In the genomic region with DNA sequence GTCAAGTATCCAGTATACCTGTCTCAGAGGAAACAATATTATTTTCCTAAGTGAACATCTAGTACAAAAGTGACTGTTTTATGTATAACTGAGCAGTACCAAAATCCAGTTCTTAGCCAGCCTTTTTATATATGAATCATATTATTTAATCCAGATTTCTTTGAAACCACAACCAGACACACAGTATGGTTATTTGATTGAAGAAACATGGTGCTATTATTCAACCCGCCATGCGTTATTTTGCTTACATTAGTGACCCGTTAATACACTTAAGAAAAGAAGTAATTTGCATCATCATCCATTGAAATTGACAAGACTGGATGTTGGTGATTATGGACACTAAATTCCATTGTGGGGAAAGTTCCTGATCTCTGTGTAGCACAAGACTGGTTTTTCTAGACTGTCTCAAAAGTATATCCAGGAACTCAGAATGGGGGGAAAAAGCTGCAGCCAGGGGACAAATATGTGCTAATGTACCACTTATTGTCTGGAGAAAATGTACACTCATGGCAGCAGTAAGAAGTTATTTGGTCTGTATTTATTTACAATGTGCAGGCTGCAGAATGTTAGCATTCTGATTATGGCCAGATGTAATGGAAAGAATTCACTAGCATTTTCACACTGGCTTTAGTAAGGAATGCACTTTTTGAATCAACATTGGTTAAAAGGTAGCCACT, we compare ENCODE assay signal across 23 cellular contexts.
DNase-seq lines count a peak whose midpoint lies in the region; ATAC-seq, FAIRE-seq and TF ChIP-seq lines count a peak whose summit lies in the region.
"Had no signal": no experiment of that assay in that cellular context is flagged by ENCODE, and none has a peak within 500 bp of the region (broad histone marks: within the 10 kb centered on the region; RNA-seq: fewer than 3 reads in every experiment).

No MANE protein-coding gene starts in this region.

- TF ChIP-seq POLR2A in A549 (IDR thresholded peaks at IDR 0.05; ENCODE audit: low read length), result no peak

- H3K4me3 ChIP-seq in A549 (no peak overlapping the region), RWPE2 (ENCODE audit: severe bottlenecking) (no peak overlapping the region), mesodermal cell (ENCODE audit: extremely low read depth, insufficient read depth, low read length, poor library complexity, severe bottlenecking) (no peak overlapping the region), upper lobe of right lung (no peak overlapping the region)
- H3K4me3 ChIP-seq: BLaER1, dorsolateral prefrontal cortex, lung, spleen had no signal

- peak overlapping the region; percentile 13 for H3K4me2 ChIP-seq in A549
- H3K4me2 ChIP-seq: BLaER1 had no signal

- H3K4me1 ChIP-seq in A549, result peaks cover 31% of the 10 kb centered on the region
- peaks cover 24% of the 10 kb centered on the region for H3K4me1 ChIP-seq in RWPE2 (ENCODE audit: insufficient read depth, poor library complexity, severe bottlenecking)
- H3K4me1 ChIP-seq in mesodermal cell (ENCODE audit: control insufficient read depth, insufficient read depth, low read length, poor library complexity, severe bottlenecking), result peaks cover 18% of the 10 kb centered on the region
- peaks cover 6% of the 10 kb centered on the region for H3K4me1 ChIP-seq in upper lobe of right lung
- H3K4me1 ChIP-seq: BLaER1, spleen had no signal

- WGBS in A549 (ENCODE audit: missing lambda C conversion rate), result 85% methylated on average over 3 of the region's 3 CpGs
- no CpG with 5 or more reads among the region's 3 CpGs for WGBS in mesodermal cell (ENCODE audit: insufficient coverage in 2 of 2), 2 experiments

- H3K9me3 ChIP-seq in A549 (no peaks in the 10 kb centered on the region), RWPE2 (ENCODE audit: severe bottlenecking) (no peaks in the 10 kb centered on the region), mesodermal cell (ENCODE audit: control insufficient read depth, low read length) (no peaks in the 10 kb centered on the region), upper lobe of right lung (no peaks in the 10 kb centered on the region)
- H3K9me3 ChIP-seq: BLaER1, spleen had no signal

- POLR2A ChIA-PET in A549 (lab: Yijun Ruan, JAX), result interaction anchor here (2.2 kb wide), 1 partner anchor 227 kb away, joined by 9 read pairs; a partner anchor contains a TSS

- no peak for DNase-seq in A549 (ENCODE audit: low read depth in 1 of 2, low spot score in 1 of 2)
- no peak for DNase-seq in RWPE2 (ENCODE audit: low spot score)
- peak; percentile 12 for DNase-seq in dermis blood vessel endothelial cell
- DNase-seq in upper lobe of right lung, result no peak
- DNase-seq: activated CD4-positive, alpha-beta T cell treated with anti-CD3 and anti-CD28 coated beads for 36 hours; dorsolateral prefrontal cortex; erythroblast; Karpas-422; naive thymus-derived CD8-positive, alpha-beta T cell; NCI-H1092 treated with DMSO at 0.1 percent for 48 hours; NCI-H510A; NK-92 treated with Interleukin-12 subunit alpha and Interleukin-12 subunit beta, amount 100 ng/mL, for 24 hours; RPMI8226; spleen; SW 1271 had no signal

- intact Hi-C loops in upper lobe of right lung (cut with DNase I), result no loop called here

- H3K36me3 ChIP-seq in RWPE2 (ENCODE audit: low read depth) (no peaks in the 10 kb centered on the region), mesodermal cell (ENCODE audit: control insufficient read depth, insufficient read depth, low read length) (no peaks in the 10 kb centered on the region), upper lobe of right lung (no peaks in the 10 kb centered on the region)
- H3K36me3 ChIP-seq: BLaER1, spleen had no signal

- no peak for TF ChIP-seq CTCF in A549 (IDR thresholded peaks at IDR 0.05)
- TF ChIP-seq CTCF in RWPE2 (IDR thresholded peaks at IDR 0.05; ENCODE audit: poor library complexity, severe bottlenecking), result no peak
- TF ChIP-seq CTCF in upper lobe of right lung (IDR thresholded peaks at IDR 0.05), result no peak

- H3K27me3 ChIP-seq in RWPE2 (ENCODE audit: insufficient read depth, poor library complexity, severe bottlenecking), result no peaks in the 10 kb centered on the region
- no peaks in the 10 kb centered on the region for H3K27me3 ChIP-seq in upper lobe of right lung
- H3K27me3 ChIP-seq: BLaER1, dorsolateral prefrontal cortex, spleen had no signal

- no peak for FAIRE-seq in A549 (lab: Jason Lieb, UNC)
- FAIRE-seq: urothelium cell line had no signal

- CTCF ChIA-PET in A549 (lab: Yijun Ruan, JAX), result no interaction called here

- no peak for TF ChIP-seq RAD21 in A549 (conservative IDR thresholded peaks at IDR 0.05 in 1 of 2, IDR thresholded peaks at IDR 0.05 in 1 of 2)

- ATAC-seq in A549 (no peak), RWPE2 (ENCODE audit: low read depth) (no peak), upper lobe of right lung (no peak), HG02973 (IDR thresholded peaks at IDR 0.05; ENCODE audit: unreplicated experiment) (no peak), HG03196 (IDR thresholded peaks at IDR 0.05; ENCODE audit: unreplicated experiment) (no peak), HG03280 (IDR thresholded peaks at IDR 0.05; ENCODE audit: unreplicated experiment) (no peak)
- ATAC-seq: activated CD4-positive, alpha-beta T cell treated with anti-CD3 and anti-CD28 coated beads for 36 hours; HCT116; naive thymus-derived CD8-positive, alpha-beta T cell had no signal

- H3K27ac ChIP-seq in A549 (peak overlapping the region; percentile 6 to 21; a peak in 2 of 6 replicates), RWPE2 (ENCODE audit: poor library complexity, severe bottlenecking) (peak overlapping the region; percentile 77), mesodermal cell (ENCODE audit: low read depth, low read length, severe bottlenecking) (peak overlapping the region; percentile 16), upper lobe of right lung (no peak overlapping the region)
- H3K27ac ChIP-seq: BLaER1, spleen had no signal

- TF ChIP-seq EP300 in A549 (IDR thresholded peaks at IDR 0.05), result no peak

TF ChIP-seq in A549, 52 proteins besides CTCF, POLR2A, EP300 and RAD21:
- no peak for TF ChIP-seq NR3C1 (IDR thresholded peaks at IDR 0.05)
- TF ChIP-seq PHF8 (IDR thresholded peaks at IDR 0.05; ENCODE audit: borderline replicate concordance, low read depth), result no peak
- TF ChIP-seq, protein P1, sequence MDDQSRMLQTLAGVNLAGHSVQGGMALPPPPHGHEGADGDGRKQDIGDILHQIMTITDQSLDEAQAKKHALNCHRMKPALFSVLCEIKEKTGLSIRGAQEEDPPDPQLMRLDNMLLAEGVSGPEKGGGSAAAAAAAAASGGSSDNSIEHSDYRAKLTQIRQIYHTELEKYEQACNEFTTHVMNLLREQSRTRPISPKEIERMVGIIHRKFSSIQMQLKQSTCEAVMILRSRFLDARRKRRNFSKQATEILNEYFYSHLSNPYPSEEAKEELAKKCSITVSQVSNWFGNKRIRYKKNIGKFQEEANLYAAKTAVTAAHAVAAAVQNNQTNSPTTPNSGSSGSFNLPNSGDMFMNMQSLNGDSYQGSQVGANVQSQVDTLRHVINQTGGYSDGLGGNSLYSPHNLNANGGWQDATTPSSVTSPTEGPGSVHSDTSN (IDR thresholded peaks at IDR 0.05), result no peak
- TF ChIP-seq JUN (IDR thresholded peaks at IDR 0.05), result no peak
- TF ChIP-seq ZNF302 (CRISPR knock-in tag; IDR thresholded peaks at IDR 0.05), result no peak
- TF ChIP-seq RNF2 (IDR thresholded peaks at IDR 0.05; ENCODE audit: borderline replicate concordance, low read depth), result no peak
- TF ChIP-seq HOXB5 (CRISPR knock-in tag; IDR thresholded peaks at IDR 0.05), result no peak
- no peak for TF ChIP-seq RCOR1 (IDR thresholded peaks at IDR 0.05; ENCODE audit: low read depth, low read length)
- TF ChIP-seq FOSL2 (IDR thresholded peaks at IDR 0.05), result no peak
- no peak for TF ChIP-seq FOSL2 (CRISPR knock-in tag; IDR thresholded peaks at IDR 0.05)
- TF ChIP-seq POLR2AphosphoS2 (conservative IDR thresholded peaks at IDR 0.05; ENCODE audit: low read length), result no peak
- TF ChIP-seq ZFP36 (IDR thresholded peaks at IDR 0.05; ENCODE audit: borderline replicate concordance, partially characterized antibody), result no peak
- no peak for TF ChIP-seq CBX2 (IDR thresholded peaks at IDR 0.05; ENCODE audit: borderline replicate concordance, low read depth)
- no peak for TF ChIP-seq RARB (CRISPR knock-in tag; IDR thresholded peaks at IDR 0.05)
- TF ChIP-seq, protein P2, sequence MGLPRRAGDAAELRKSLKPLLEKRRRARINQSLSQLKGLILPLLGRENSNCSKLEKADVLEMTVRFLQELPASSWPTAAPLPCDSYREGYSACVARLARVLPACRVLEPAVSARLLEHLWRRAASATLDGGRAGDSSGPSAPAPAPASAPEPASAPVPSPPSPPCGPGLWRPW (IDR thresholded peaks at IDR 0.05), result no peak
TF ChIP-seq in A549: peak in this region for 0.
